ENCODE assay signal across 21 cellular contexts in genomic region chr20:3628502-3629314, GRCh38. TPM values are rescaled to one million over a fixed set of nuclear protein-coding genes. Genes with fewer than 3 reads are reported as not detected.
A peak's percentile ranks its signal among the peaks of the same experiment; 100 is the strongest.
DNase-seq lines count a peak whose midpoint lies in the region; FAIRE-seq and TF ChIP-seq lines count a peak whose summit lies in the region.
"Had no signal": no experiment of that assay in that cellular context is flagged by ENCODE, and none has a peak within 500 bp of the region (broad histone marks: within the 10 kb centered on the region; RNA-seq: fewer than 3 reads in every experiment).

No MANE protein-coding gene starts in this region.

- H3K14ac ChIP-seq in trophoblast cell (ENCODE audit: low read length), result no peak overlapping the region

- no peak for FAIRE-seq in H54 (lab: Jason Lieb, UNC)
- FAIRE-seq: G401.6, GM12892, GM19239, H1 had no signal

- H3K23ac ChIP-seq in trophoblast cell (ENCODE audit: low read length), result no peak overlapping the region

- no peak overlapping the region for H3K9ac ChIP-seq in liver (ENCODE audit: low read depth in 1 of 2, low read length in 2 of 2)
- no peak overlapping the region for H3K9ac ChIP-seq in trophoblast cell (ENCODE audit: low read length)
- H3K9ac ChIP-seq: GM23248 had no signal

- H3K27ac Mint-ChIP-seq in progenitor cell of endocrine pancreas, result no peak overlapping the region
- H3K27ac Mint-ChIP-seq: CD8-positive, alpha-beta T cell had no signal

- TF ChIP-seq CTCF in esophagus muscularis mucosa (IDR thresholded peaks at IDR 0.05), result no peak
- TF ChIP-seq CTCF in liver (IDR thresholded peaks at IDR 0.05; ENCODE audit: low read depth, low read length, missing input control), result no peak
- no peak for TF ChIP-seq CTCF in progenitor cell of endocrine pancreas (IDR thresholded peaks at IDR 0.05; ENCODE audit: unreplicated experiment)

- H3K27me3 ChIP-seq in esophagus muscularis mucosa (no peaks in the 10 kb centered on the region), liver (ENCODE audit: control insufficient read depth in 4 of 4, insufficient read depth in 4 of 4, low read length in 3 of 4) (no peaks in the 10 kb centered on the region), trophoblast cell (ENCODE audit: insufficient read depth, low read length) (no peaks in the 10 kb centered on the region)

- H3K9me3 Mint-ChIP-seq in progenitor cell of endocrine pancreas (ENCODE audit: low read depth), result no peaks in the 10 kb centered on the region
- H3K9me3 Mint-ChIP-seq: CD8-positive, alpha-beta T cell; H9 had no signal

- no peak overlapping the region for H4K91ac ChIP-seq in trophoblast cell (ENCODE audit: low read depth, low read length)

- H3K36me3 Mint-ChIP-seq in progenitor cell of endocrine pancreas (ENCODE audit: insufficient read depth), result peaks cover 16% of the 10 kb centered on the region

- no peak overlapping the region for H3K18ac ChIP-seq in trophoblast cell (ENCODE audit: low read length)

- peaks cover 5% of the 10 kb centered on the region for H3K4me1 Mint-ChIP-seq in progenitor cell of endocrine pancreas (ENCODE audit: low read depth)

- no peaks in the 10 kb centered on the region for H3K27me3 Mint-ChIP-seq in progenitor cell of endocrine pancreas

- H3K4me1 ChIP-seq in esophagus muscularis mucosa (no peaks in the 10 kb centered on the region), liver (ENCODE audit: control insufficient read depth in 4 of 4, insufficient read depth in 4 of 4, low read length in 3 of 4) (peaks cover 0 to 32% (median 20%) of the 10 kb centered on the region in 4 donors), trophoblast cell (ENCODE audit: control insufficient read depth in 1 of 2, insufficient read depth in 2 of 2, low read length in 2 of 2) (no peaks in the 10 kb centered on the region)
- H3K4me1 ChIP-seq: Caco-2 had no signal

- H3K4ac ChIP-seq in trophoblast cell (ENCODE audit: low read depth, low read length), result no peak overlapping the region

- no peak overlapping the region for H2BK5ac ChIP-seq in trophoblast cell (ENCODE audit: low read depth, low read length, poor library complexity)

- H3K36me3 ChIP-seq in esophagus muscularis mucosa (peaks cover 5 to 64% (median 28%) of the 10 kb centered on the region in 4 donors), liver (ENCODE audit: control insufficient read depth in 4 of 4, insufficient read depth in 3 of 4, low read depth in 1 of 4, low read length in 3 of 4) (peaks cover 2 to 14% (median 11%) of the 10 kb centered on the region in 4 donors), trophoblast cell (ENCODE audit: control insufficient read depth in 1 of 2, insufficient read depth in 2 of 2, low read length in 2 of 2) (no peaks in the 10 kb centered on the region)

- H3K27ac ChIP-seq in esophagus muscularis mucosa (replicated peaks in 1 of 4) (no peak overlapping the region), liver (ENCODE audit: low read depth in 1 of 2, low read length in 2 of 2) (no peak overlapping the region), trophoblast cell (ENCODE audit: low read depth, low read length) (no peak overlapping the region)
- H3K27ac ChIP-seq: GM23248 had no signal

- H3K9me3 ChIP-seq in esophagus muscularis mucosa, result no peaks in the 10 kb centered on the region
- H3K9me3 ChIP-seq in liver (ENCODE audit: control insufficient read depth in 4 of 4, low read length in 3 of 4), result no peaks in the 10 kb centered on the region
- H3K9me3 ChIP-seq in trophoblast cell (ENCODE audit: insufficient read depth, low read depth, low read length), result no peaks in the 10 kb centered on the region
- H3K9me3 ChIP-seq: Caco-2 had no signal

- no peak for TF ChIP-seq POLR2A in esophagus muscularis mucosa (IDR thresholded peaks at IDR 0.05; ENCODE audit: low read depth)
- no peak for TF ChIP-seq POLR2A in H54 (IDR thresholded peaks at IDR 0.05; ENCODE audit: low read depth, low read length)

- TF ChIP-seq EP300 in esophagus muscularis mucosa (IDR thresholded peaks at IDR 0.05), result no peak

- H4K8ac ChIP-seq in trophoblast cell (ENCODE audit: low read depth, low read length), result no peak overlapping the region

- intact Hi-C loops in esophagus muscularis mucosa (cut with DNase I), result no loop called here

- 91% methylated on average over 16 of the region's 16 CpGs for WGBS in esophagus muscularis mucosa
- 73% methylated on average over 16 of the region's 16 CpGs for WGBS in liver
- WGBS in trophoblast cell (ENCODE audit: extremely low coverage, insufficient coverage, insufficient read length), result no CpG with 5 or more reads among the region's 16 CpGs

- DNase-seq in HuH-7 (ENCODE audit: low spot score) (peak; percentile 63), esophagus muscularis mucosa (ENCODE audit: extremely low spot score) (peak; percentile 14), trophoblast cell (no peak), H54 (ENCODE audit: insufficient read length, low spot score) (no peak), progenitor cell of endocrine pancreas (ENCODE audit: low spot score, unreplicated experiment) (no peak), NCI-H524 treated with DMSO at 0.1 percent for 48 hours (lab: John Stamatoyannopoulos, UW) (no peak)
- DNase-seq: 8988T; C1 segment of cervical spinal cord; CD8-positive, alpha-beta T cell; DMS153; DND-41; GM23248; H9 had no signal

- H3K4me3 Mint-ChIP-seq in progenitor cell of endocrine pancreas (ENCODE audit: low read depth), result no peak overlapping the region
- H3K4me3 Mint-ChIP-seq: CD8-positive, alpha-beta T cell; H9 had no signal

- H3K4me3 ChIP-seq in esophagus muscularis mucosa (no peak overlapping the region), liver (ENCODE audit: low read depth in 1 of 3, low read length in 3 of 3) (no peak overlapping the region), trophoblast cell (ENCODE audit: low read depth, low read length) (peak overlapping the region; percentile 28)
- H3K4me3 ChIP-seq: GM23248 had no signal

- no peaks in the 10 kb centered on the region for H3K79me2 ChIP-seq in trophoblast cell (ENCODE audit: control insufficient read depth, insufficient read depth, low read length, poor library complexity)

- no peak overlapping the region for H4K12ac ChIP-seq in trophoblast cell (ENCODE audit: low read depth, low read length)

- H2AFZ ChIP-seq in trophoblast cell (ENCODE audit: insufficient read depth, low read length, poor library complexity), result no peak overlapping the region
- H2AFZ ChIP-seq: GM23248 had no signal

- peak; percentile 10 to 33 for TF ChIP-seq RAD21 in liver (IDR thresholded peaks at IDR 0.05)

- no peaks in the 10 kb centered on the region for H3K79me1 ChIP-seq in trophoblast cell (ENCODE audit: low read length)

- no peak overlapping the region for H2BK12ac ChIP-seq in trophoblast cell (ENCODE audit: low read length)

- H2AK5ac ChIP-seq in trophoblast cell (ENCODE audit: low read length), result no peak overlapping the region

- no peak overlapping the region for H3K4me2 ChIP-seq in trophoblast cell (ENCODE audit: low read length)

- H2BK120ac ChIP-seq in trophoblast cell (ENCODE audit: insufficient read depth, low read length, poor library complexity), result no peak overlapping the region

TF ChIP-seq in liver, 16 proteins besides CTCF, POLR2A, EP300 and RAD21 (continues in another document):
- TF ChIP-seq HNF4G (IDR thresholded peaks at IDR 0.05), result peak; percentile 70
- TF ChIP-seq FOXA2 (IDR thresholded peaks at IDR 0.05), result peak; percentile 86
- TF ChIP-seq TAF1 (conservative IDR thresholded peaks at IDR 0.05), result no peak
- peak; percentile 91 to 97 for TF ChIP-seq HNF4A (conservative IDR thresholded peaks at IDR 0.05)
- peak; percentile 51 to 77 for TF ChIP-seq JUND (IDR thresholded peaks at IDR 0.05)
- TF ChIP-seq, protein P1, sequence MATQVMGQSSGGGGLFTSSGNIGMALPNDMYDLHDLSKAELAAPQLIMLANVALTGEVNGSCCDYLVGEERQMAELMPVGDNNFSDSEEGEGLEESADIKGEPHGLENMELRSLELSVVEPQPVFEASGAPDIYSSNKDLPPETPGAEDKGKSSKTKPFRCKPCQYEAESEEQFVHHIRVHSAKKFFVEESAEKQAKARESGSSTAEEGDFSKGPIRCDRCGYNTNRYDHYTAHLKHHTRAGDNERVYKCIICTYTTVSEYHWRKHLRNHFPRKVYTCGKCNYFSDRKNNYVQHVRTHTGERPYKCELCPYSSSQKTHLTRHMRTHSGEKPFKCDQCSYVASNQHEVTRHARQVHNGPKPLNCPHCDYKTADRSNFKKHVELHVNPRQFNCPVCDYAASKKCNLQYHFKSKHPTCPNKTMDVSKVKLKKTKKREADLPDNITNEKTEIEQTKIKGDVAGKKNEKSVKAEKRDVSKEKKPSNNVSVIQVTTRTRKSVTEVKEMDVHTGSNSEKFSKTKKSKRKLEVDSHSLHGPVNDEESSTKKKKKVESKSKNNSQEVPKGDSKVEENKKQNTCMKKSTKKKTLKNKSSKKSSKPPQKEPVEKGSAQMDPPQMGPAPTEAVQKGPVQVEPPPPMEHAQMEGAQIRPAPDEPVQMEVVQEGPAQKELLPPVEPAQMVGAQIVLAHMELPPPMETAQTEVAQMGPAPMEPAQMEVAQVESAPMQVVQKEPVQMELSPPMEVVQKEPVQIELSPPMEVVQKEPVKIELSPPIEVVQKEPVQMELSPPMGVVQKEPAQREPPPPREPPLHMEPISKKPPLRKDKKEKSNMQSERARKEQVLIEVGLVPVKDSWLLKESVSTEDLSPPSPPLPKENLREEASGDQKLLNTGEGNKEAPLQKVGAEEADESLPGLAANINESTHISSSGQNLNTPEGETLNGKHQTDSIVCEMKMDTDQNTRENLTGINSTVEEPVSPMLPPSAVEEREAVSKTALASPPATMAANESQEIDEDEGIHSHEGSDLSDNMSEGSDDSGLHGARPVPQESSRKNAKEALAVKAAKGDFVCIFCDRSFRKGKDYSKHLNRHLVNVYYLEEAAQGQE (IDR thresholded peaks at IDR 0.05), result no peak
- TF ChIP-seq FOXA1 (IDR thresholded peaks at IDR 0.05), result no peak
- TF ChIP-seq ATF3 (IDR thresholded peaks at IDR 0.05), result no peak

RNA-seq across cellular contexts. Expression of gene GFRA4, which starts 34.5 kb away (rescaled TPM):
- not detected for total RNA-seq in esophagus muscularis mucosa
- not detected for total RNA-seq in liver
- polyA plus RNA-seq in liver, result not detected
- polyA plus RNA-seq in trophoblast cell (2013), result not detected in 2 replicates
- total RNA-seq in progenitor cell of endocrine pancreas, result not detected in 2 replicates
- total RNA-seq: A673; Caco-2; CD8-positive, alpha-beta T cell; GM23248; H1; H9 had no signal
- polyA plus RNA-seq: BJ, GM23248 had no signal

RNA-seq across cellular contexts. Expression of gene ADAM33, which starts 53.1 kb away (rescaled TPM):
- total RNA-seq in esophagus muscularis mucosa, result 100 to 1,000 TPM in 1 of 4 donors, 10 to 100 TPM in 3; 45.4 to 144 (median 64.4) TPM
- 1 to 10 TPM in 1 of 2 donors, under 1 TPM in 1; 0.70 to 1.2 TPM for total RNA-seq in liver
- polyA plus RNA-seq in liver, result under 1 TPM; 0.11 to 0.51 TPM
- polyA plus RNA-seq in trophoblast cell (2013), result 10.1 and 10.4 TPM in 2 replicates
- 0.47 and 0.67 TPM in 2 replicates for total RNA-seq in progenitor cell of endocrine pancreas
- total RNA-seq: A673; CD8-positive, alpha-beta T cell had no signal

Comparison
In these comparisons a context has a peak if more than half of its experiments do, and no peak if none do; other contexts are left out.
1. DNase-seq: peak in HuH-7 (single experiment) and esophagus muscularis mucosa (single experiment); none in trophoblast cell (0 of 2), H54 (single experiment), progenitor cell of endocrine pancreas (single experiment) and NCI-H524 treated with DMSO at 0.1 percent for 48 hours (single experiment).
2. RNA of gene ADAM33, which starts 53.1 kb away (total RNA-seq): 45.4 to 144 TPM in esophagus muscularis mucosa; 0.70 to 1.2 TPM in liver and 0.47 to 0.67 TPM in progenitor cell of endocrine pancreas; every median in the first group is over 10 times any median in the second.